23 cellular contexts compared by ENCODE assay signal in the genomic region with DNA sequence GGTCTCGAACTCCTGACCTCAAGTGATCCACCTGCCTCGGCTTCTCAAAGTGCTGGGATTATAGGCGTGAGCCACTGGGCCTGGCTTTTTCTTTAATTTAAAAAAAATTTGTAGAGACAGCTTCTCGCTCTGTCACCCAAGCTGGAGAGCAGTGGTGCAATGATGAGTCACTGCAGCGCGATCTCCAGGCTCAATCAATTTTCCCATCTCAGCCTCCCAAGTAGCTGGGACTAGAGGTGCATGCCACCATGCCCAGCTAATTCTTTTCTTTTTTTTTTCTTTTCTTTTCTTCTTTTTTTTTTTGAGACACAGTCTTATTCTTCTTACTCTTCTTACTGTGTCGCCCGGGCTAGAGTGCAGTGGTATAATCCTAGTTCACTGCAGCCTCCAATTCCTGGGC. TPM values are rescaled to one million over a fixed set of nuclear protein-coding genes. Genes with fewer than 3 reads are reported as not detected.
DNase-seq lines count a peak whose midpoint lies in the region; ATAC-seq, FAIRE-seq and TF ChIP-seq lines count a peak whose summit lies in the region.
"Had no signal": no experiment of that assay in that cellular context is flagged by ENCODE, and none has a peak within 500 bp of the region (broad histone marks: within the 10 kb centered on the region; RNA-seq: fewer than 3 reads in every experiment).

No MANE protein-coding gene starts in this region.

- no peak for FAIRE-seq in astrocyte (lab: Jason Lieb, UNC)
- FAIRE-seq: pancreas had no signal

- H3K4me3 ChIP-seq in CD4-positive, CD25-positive, alpha-beta regulatory T cell (ENCODE audit: low read depth, low read length): no peak overlapping the region
- H3K4me3 ChIP-seq in astrocyte (ENCODE audit: insufficient read depth, low read depth, low read length): no peak overlapping the region
- no peak overlapping the region for H3K4me3 ChIP-seq in fibroblast of villous mesenchyme (ENCODE audit: low read depth, low read length)
- H3K4me3 ChIP-seq: MG63, pancreas, sigmoid colon had no signal

- no peak for DNase-seq in CD4-positive, CD25-positive, alpha-beta regulatory T cell
- peak; percentile 30 for DNase-seq in H4 (ENCODE audit: low spot score)
- peak; percentile 10 for DNase-seq in astrocyte (ENCODE audit: low read depth)
- DNase-seq in fibroblast of villous mesenchyme (ENCODE audit: low read depth): peak; percentile 36
- DNase-seq in NCI-H1436 (lab: John Stamatoyannopoulos, UW): no peak
- no peak for DNase-seq in CD4-positive, alpha-beta T cell
- DNase-seq in NCI-H1105 (lab: John Stamatoyannopoulos, UW): no peak
- DNase-seq: activated gamma-delta T cell; central memory CD4-positive, alpha-beta T cell; DMS53; kidney glomerular epithelial cell; MG63; naive thymus-derived CD4-positive, alpha-beta T cell; NCI-H1930; NCI-H345; pancreas; SIG-M5; sigmoid colon; T-helper 1 cell had no signal

- no peak overlapping the region for H2AFZ ChIP-seq in astrocyte (ENCODE audit: low read depth, low read length)

- H3K4me2 ChIP-seq in astrocyte (ENCODE audit: low read length): no peak overlapping the region

- POLR2A ChIA-PET in CD4-positive, alpha-beta T cell (lab: Charles Lee): no interaction called here

- no peak for ATAC-seq in CD4-positive, CD25-positive, alpha-beta regulatory T cell (ENCODE audit: low read depth in 2 of 2)
- ATAC-seq in GM18868 (IDR thresholded peaks at IDR 0.05; ENCODE audit: unreplicated experiment): no peak
- ATAC-seq in CD4-positive, alpha-beta T cell (ENCODE audit: poor library complexity): no peak
- ATAC-seq: HCT116; naive thymus-derived CD4-positive, alpha-beta T cell; pancreas had no signal

- CTCF ChIA-PET in CD4-positive, alpha-beta T cell (lab: Charles Lee): interaction anchor here (1.4 kb wide), 1 partner anchor 19 kb away, joined by 4 read pairs; no protein-coding TSS in a partner anchor

- H3K27me3 ChIP-seq in CD4-positive, CD25-positive, alpha-beta regulatory T cell (ENCODE audit: control insufficient read depth, insufficient read depth, low read length): no peaks in the 10 kb centered on the region
- H3K27me3 ChIP-seq in astrocyte (ENCODE audit: insufficient read depth, low read length): no peaks in the 10 kb centered on the region
- H3K27me3 ChIP-seq in CD4-positive, alpha-beta T cell (ENCODE audit: control insufficient read depth, insufficient read depth, low read length): no peaks in the 10 kb centered on the region
- H3K27me3 ChIP-seq: MG63, pancreas, sigmoid colon had no signal

- H3K4me1 Mint-ChIP-seq in CD4-positive, CD25-positive, alpha-beta regulatory T cell: peaks cover 0 to 4% (median 2%) of the 10 kb centered on the region in 4 donors
- H3K4me1 Mint-ChIP-seq in astrocyte (ENCODE audit: low read depth, unreplicated experiment): no peaks in the 10 kb centered on the region
- H3K4me1 Mint-ChIP-seq in CD4-positive, alpha-beta T cell (ENCODE audit: low read depth): no peaks in the 10 kb centered on the region
- H3K4me1 Mint-ChIP-seq: CD14-positive monocyte, memory B cell had no signal

- no peaks in the 10 kb centered on the region for H3K9me3 ChIP-seq in CD4-positive, CD25-positive, alpha-beta regulatory T cell (ENCODE audit: control insufficient read depth in 2 of 2, low read length in 2 of 2)
- no peaks in the 10 kb centered on the region for H3K9me3 ChIP-seq in astrocyte (ENCODE audit: insufficient read depth, low read depth, low read length)
- no peaks in the 10 kb centered on the region for H3K9me3 ChIP-seq in CD4-positive, alpha-beta T cell (ENCODE audit: control insufficient read depth, low read length)
- H3K9me3 ChIP-seq: MG63, pancreas, sigmoid colon had no signal

- H3K4me1 ChIP-seq in CD4-positive, CD25-positive, alpha-beta regulatory T cell (ENCODE audit: control insufficient read depth, insufficient read depth, low read length, poor library complexity, severe bottlenecking): no peaks in the 10 kb centered on the region
- H3K4me1 ChIP-seq in astrocyte (ENCODE audit: insufficient read depth, low read length): no peaks in the 10 kb centered on the region
- H3K4me1 ChIP-seq: pancreas, sigmoid colon had no signal

- TF ChIP-seq CTCF in astrocyte (IDR thresholded peaks at IDR 0.05; ENCODE audit: insufficient read depth, low read depth, low read length): no peak
- no peak for TF ChIP-seq CTCF in fibroblast of villous mesenchyme (IDR thresholded peaks at IDR 0.05; ENCODE audit: insufficient read depth, low read depth, low read length)
- no peak for TF ChIP-seq CTCF in CD4-positive, alpha-beta T cell (IDR thresholded peaks at IDR 0.05)

- H3K27me3 Mint-ChIP-seq in CD4-positive, CD25-positive, alpha-beta regulatory T cell: no peaks in the 10 kb centered on the region
- no peaks in the 10 kb centered on the region for H3K27me3 Mint-ChIP-seq in astrocyte (ENCODE audit: low read depth, unreplicated experiment)
- no peaks in the 10 kb centered on the region for H3K27me3 Mint-ChIP-seq in CD4-positive, alpha-beta T cell
- H3K27me3 Mint-ChIP-seq: memory B cell; naive thymus-derived CD4-positive, alpha-beta T cell had no signal

- H4K20me1 ChIP-seq in astrocyte (ENCODE audit: insufficient read depth, low read length): no peaks in the 10 kb centered on the region

- no peak overlapping the region for H3K27ac ChIP-seq in CD4-positive, CD25-positive, alpha-beta regulatory T cell (ENCODE audit: insufficient read depth, low read length, poor library complexity, severe bottlenecking)
- H3K27ac ChIP-seq in astrocyte (ENCODE audit: low read depth, low read length): no peak overlapping the region
- H3K27ac ChIP-seq in CD4-positive, alpha-beta T cell (ENCODE audit: low read depth, low read length): no peak overlapping the region
- H3K27ac ChIP-seq: pancreas, sigmoid colon had no signal

- peaks cover 41% of the 10 kb centered on the region for H3K36me3 Mint-ChIP-seq in CD4-positive, CD25-positive, alpha-beta regulatory T cell
- peaks cover 12% of the 10 kb centered on the region for H3K36me3 Mint-ChIP-seq in astrocyte (ENCODE audit: low read depth, unreplicated experiment)
- peaks cover 75% of the 10 kb centered on the region for H3K36me3 Mint-ChIP-seq in CD4-positive, alpha-beta T cell (ENCODE audit: low read depth)

- peaks cover 38% of the 10 kb centered on the region for H3K36me3 ChIP-seq in CD4-positive, CD25-positive, alpha-beta regulatory T cell (ENCODE audit: control insufficient read depth, insufficient read depth, low read length)
- peaks cover 15% of the 10 kb centered on the region for H3K36me3 ChIP-seq in astrocyte (ENCODE audit: insufficient read depth, low read length)

- peak overlapping the region in 2 of 3 donors; percentile 29 to 59 for H3K27ac Mint-ChIP-seq in CD4-positive, CD25-positive, alpha-beta regulatory T cell
- no peak overlapping the region for H3K27ac Mint-ChIP-seq in astrocyte (ENCODE audit: unreplicated experiment)
- no peak overlapping the region for H3K27ac Mint-ChIP-seq in CD4-positive, alpha-beta T cell
- H3K27ac Mint-ChIP-seq: memory B cell had no signal

- H3K4me3 Mint-ChIP-seq in CD4-positive, CD25-positive, alpha-beta regulatory T cell: no peak overlapping the region
- no peak overlapping the region for H3K4me3 Mint-ChIP-seq in astrocyte (ENCODE audit: unreplicated experiment)
- no peak overlapping the region for H3K4me3 Mint-ChIP-seq in CD4-positive, alpha-beta T cell
- H3K4me3 Mint-ChIP-seq: CD14-positive monocyte; memory B cell; naive thymus-derived CD4-positive, alpha-beta T cell had no signal

- H3K9ac ChIP-seq in astrocyte (ENCODE audit: low read length): no peak overlapping the region

- H3K79me2 ChIP-seq in astrocyte (ENCODE audit: insufficient read depth, low read length): no peaks in the 10 kb centered on the region

- intact Hi-C loops in CD4-positive, alpha-beta T cell (cut with DNase I, micrococcal nuclease): no loop called here

- H3K9me3 Mint-ChIP-seq in CD4-positive, CD25-positive, alpha-beta regulatory T cell: no peaks in the 10 kb centered on the region
- H3K9me3 Mint-ChIP-seq in astrocyte (ENCODE audit: unreplicated experiment): no peaks in the 10 kb centered on the region
- H3K9me3 Mint-ChIP-seq in CD4-positive, alpha-beta T cell: no peaks in the 10 kb centered on the region
- H3K9me3 Mint-ChIP-seq: memory B cell had no signal

RNA-seq across cellular contexts. Expression of gene TUBGCP4, which starts 19.8 kb away (rescaled TPM):
- 12.1 TPM for total RNA-seq in CD4-positive, CD25-positive, alpha-beta regulatory T cell
- polyA plus RNA-seq in CD4-positive, CD25-positive, alpha-beta regulatory T cell: 10 to 100 TPM; 10.2 to 12.2 (median 11.1) TPM
- 12.4 and 19.0 TPM in 2 replicates for total RNA-seq in H4 (2014; rRNA removed; shearing (Covaris generic))
- total RNA-seq in astrocyte: 10.3 and 12.0 TPM in 2 replicates
- 9.7 and 14.7 TPM in 2 replicates for total RNA-seq in fibroblast of villous mesenchyme
- 1 to 10 TPM; 4.1 to 5.9 TPM for total RNA-seq in CD4-positive, alpha-beta T cell

RNA-seq across cellular contexts. Expression of gene ZSCAN29, which starts 19.9 kb away (rescaled TPM):
- total RNA-seq in CD4-positive, CD25-positive, alpha-beta regulatory T cell: 20.9 TPM
- polyA plus RNA-seq in CD4-positive, CD25-positive, alpha-beta regulatory T cell: 1 to 10 TPM; 5.0 to 7.7 (median 6.1) TPM
- 9.2 and 14.5 TPM in 2 replicates for total RNA-seq in H4 (2014; rRNA removed; shearing (Covaris generic))
- total RNA-seq in astrocyte: 25.5 and 27.8 TPM in 2 replicates
- total RNA-seq in fibroblast of villous mesenchyme: 26.3 and 37.0 TPM in 2 replicates
- 1 to 10 TPM; 7.1 to 7.4 TPM for total RNA-seq in CD4-positive, alpha-beta T cell

Comparison
In these comparisons a context has a peak if more than half of its experiments do, and no peak if none do; other contexts are left out.
1. DNase-seq: peak in H4 (single experiment), astrocyte (single experiment) and fibroblast of villous mesenchyme (single experiment); none in CD4-positive, CD25-positive, alpha-beta regulatory T cell (0 of 3), NCI-H1436 (single experiment), CD4-positive, alpha-beta T cell (0 of 10) and NCI-H1105 (single experiment).
2. H3K27ac Mint-ChIP-seq: peak in CD4-positive, CD25-positive, alpha-beta regulatory T cell (2 of 3); none in astrocyte (single experiment) and CD4-positive, alpha-beta T cell (single experiment).